ENCODE assay signal across 8 cellular contexts in genomic region chr3:535566-536416, GRCh38.
DNase-seq lines count a peak whose midpoint lies in the region; ATAC-seq and TF ChIP-seq lines count a peak whose summit lies in the region.

No MANE protein-coding gene starts in this region.

- peak; percentile 6 for DNase-seq in HEK293T (ENCODE audit: extremely low spot score)
- DNase-seq in hepatic stellate cell (ENCODE audit: low spot score), result peak; percentile 2
- no peak for DNase-seq in stimulated activated naive CD8-positive, alpha-beta T cell treated with anti-CD3 and anti-CD28 coated beads, Interleukin-15, Interleukin-2, amounts not matched to agents 100 U/mL and 50 U/mL, for 24 hours
- no peak for DNase-seq in NOMO-1 treated with DMSO at 0.1 percent for 48 hours (lab: John Stamatoyannopoulos, UW; ENCODE audit: unreplicated experiment)
- no peak for DNase-seq in RKO (ENCODE audit: low spot score)
- DNase-seq in GM03348 (ENCODE audit: low spot score), result no peak
- DNase-seq in DMS79 treated with DMSO at 0.1 percent for 48 hours (lab: John Stamatoyannopoulos, UW), result no peak

- CTCF ChIA-PET in HEK293T (lab: Yijun Ruan, JAX), result no interaction called here

- no peak overlapping the region for H3K27ac ChIP-seq in VCaP

- peak; percentile 23 for ATAC-seq in stimulated activated naive CD8-positive, alpha-beta T cell treated with anti-CD3 and anti-CD28 coated beads, Interleukin-15, Interleukin-2, amounts not matched to agents 100 U/mL and 50 U/mL, for 24 hours

- POLR2A ChIA-PET in HEK293T (lab: Yijun Ruan, JAX), result no interaction called here

- TF ChIP-seq CTCF in VCaP (conservative IDR thresholded peaks at IDR 0.05), result peak; percentile 77

TF ChIP-seq in HEK293T, 16 proteins besides CTCF, POLR2A, EP300 and RAD21:
- no peak for TF ChIP-seq BHLHE40 (IDR thresholded peaks at IDR 0.05; ENCODE audit: borderline replicate concordance)
- no peak for TF ChIP-seq CTBP1 (IDR thresholded peaks at IDR 0.05; ENCODE audit: borderline replicate concordance)
- no peak for TF ChIP-seq FOXK2 (IDR thresholded peaks at IDR 0.05)
- no peak for TF ChIP-seq SUZ12 (IDR thresholded peaks at IDR 0.05)
- no peak for TF ChIP-seq TARDBP (IDR thresholded peaks at IDR 0.05)
- no peak for TF ChIP-seq LEF1 (IDR thresholded peaks at IDR 0.05; ENCODE audit: borderline replicate concordance)
- TF ChIP-seq HDGF (IDR thresholded peaks at IDR 0.05; ENCODE audit: borderline replicate concordance), result no peak
- no peak for TF ChIP-seq ZNF384 (IDR thresholded peaks at IDR 0.05)
- no peak for TF ChIP-seq ARNT (IDR thresholded peaks at IDR 0.05)
- TF ChIP-seq L3MBTL2 (conservative IDR thresholded peaks at IDR 0.05), result no peak; the same call in 1 of the 2 replicates
- no peak for TF ChIP-seq ELF4 (IDR thresholded peaks at IDR 0.05)
- TF ChIP-seq PKNOX1 (IDR thresholded peaks at IDR 0.05), result no peak
- TF ChIP-seq FOXA1 (IDR thresholded peaks at IDR 0.05), result no peak
- no peak for TF ChIP-seq FOXM1 (IDR thresholded peaks at IDR 0.05; ENCODE audit: borderline replicate concordance)

Comparison
In these comparisons a context has a peak if more than half of its experiments do, and no peak if none do; other contexts are left out.
1. DNase-seq: peak in HEK293T (single experiment) and hepatic stellate cell (single experiment); none in stimulated activated naive CD8-positive, alpha-beta T cell treated with anti-CD3 and anti-CD28 coated beads, Interleukin-15, Interleukin-2, amounts not matched to agents 100 U/mL and 50 U/mL, for 24 hours (single experiment), NOMO-1 treated with DMSO at 0.1 percent for 48 hours (single experiment), RKO (single experiment), GM03348 (single experiment) and DMS79 treated with DMSO at 0.1 percent for 48 hours (single experiment).